ENCODE assay signal across 1 cellular context in the genomic region with DNA sequence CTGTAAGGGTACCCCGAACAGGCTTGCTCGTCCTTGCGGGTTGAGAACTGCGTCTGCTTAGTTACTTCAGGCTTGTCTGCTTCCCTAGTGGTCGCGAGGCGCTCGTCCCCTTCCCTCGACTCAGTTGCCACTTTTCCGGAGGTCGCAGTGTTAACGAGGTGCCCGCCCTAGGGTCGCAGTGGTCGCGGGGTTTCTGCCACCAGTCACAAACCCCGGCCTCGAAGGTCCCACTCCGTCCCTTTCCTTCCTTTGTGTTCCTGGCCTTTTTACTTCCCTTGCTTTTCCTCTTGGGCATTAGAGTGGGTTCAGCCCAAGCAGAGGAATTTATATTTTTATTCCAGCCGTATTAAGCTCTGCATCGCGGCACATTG.
A peak's percentile ranks its signal among the peaks of the same experiment; 100 is the strongest.
TF ChIP-seq lines count a peak whose summit lies in the region.

No MANE protein-coding gene starts in this region.

TF ChIP-seq in HepG2, 621 proteins besides CTCF, POLR2A, EP300 and RAD21 (continued from another document and continues in another):
- TF ChIP-seq, protein P1, sequence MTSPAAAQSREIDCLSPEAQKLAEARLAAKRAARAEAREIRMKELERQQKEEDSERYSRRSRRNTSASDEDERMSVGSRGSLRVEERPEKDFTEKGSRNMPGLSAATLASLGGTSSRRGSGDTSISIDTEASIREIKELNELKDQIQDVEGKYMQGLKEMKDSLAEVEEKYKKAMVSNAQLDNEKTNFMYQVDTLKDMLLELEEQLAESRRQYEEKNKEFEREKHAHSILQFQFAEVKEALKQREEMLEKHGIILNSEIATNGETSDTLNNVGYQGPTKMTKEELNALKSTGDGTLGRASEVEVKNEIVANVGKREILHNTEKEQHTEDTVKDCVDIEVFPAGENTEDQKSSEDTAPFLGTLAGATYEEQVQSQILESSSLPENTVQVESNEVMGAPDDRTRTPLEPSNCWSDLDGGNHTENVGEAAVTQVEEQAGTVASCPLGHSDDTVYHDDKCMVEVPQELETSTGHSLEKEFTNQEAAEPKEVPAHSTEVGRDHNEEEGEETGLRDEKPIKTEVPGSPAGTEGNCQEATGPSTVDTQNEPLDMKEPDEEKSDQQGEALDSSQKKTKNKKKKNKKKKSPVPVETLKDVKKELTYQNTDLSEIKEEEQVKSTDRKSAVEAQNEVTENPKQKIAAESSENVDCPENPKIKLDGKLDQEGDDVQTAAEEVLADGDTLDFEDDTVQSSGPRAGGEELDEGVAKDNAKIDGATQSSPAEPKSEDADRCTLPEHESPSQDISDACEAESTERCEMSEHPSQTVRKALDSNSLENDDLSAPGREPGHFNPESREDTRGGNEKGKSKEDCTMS (CRISPR knock-in tag; conservative IDR thresholded peaks at IDR 0.05), result no peak
- TF ChIP-seq MBD4 (IDR thresholded peaks at IDR 0.05; ENCODE audit: borderline replicate concordance, low read length) (no peak), IRX3 (CRISPR knock-in tag; IDR thresholded peaks at IDR 0.05; ENCODE audit: borderline replicate concordance, low read depth) (no peak), AKAP8 (CRISPR knock-in tag; IDR thresholded peaks at IDR 0.05) (no peak; the same call in 1 of the 2 replicates), NFYB (CRISPR knock-in tag; IDR thresholded peaks at IDR 0.05) (no peak; the same call in 1 of the 2 replicates), PPARG (CRISPR knock-in tag; conservative IDR thresholded peaks at IDR 0.05) (no peak), CCDC6 (CRISPR knock-in tag; IDR thresholded peaks at IDR 0.05) (0 out of 2 replicates have a peak, but pooled peaks have one; percentile 78), GATAD1 (CRISPR knock-in tag; IDR thresholded peaks at IDR 0.05) (peak; percentile 34; the same call in 1 of the 2 replicates), ZNF550 (CRISPR knock-in tag; IDR thresholded peaks at IDR 0.05; ENCODE audit: borderline replicate concordance) (0 out of 2 replicates have a peak, but pooled peaks have one; percentile 18), KMT2A (CRISPR knock-in tag; IDR thresholded peaks at IDR 0.05) (peak; percentile 9; the same call in 1 of the 2 replicates), SIX4 (CRISPR knock-in tag; IDR thresholded peaks at IDR 0.05) (no peak), ZNF333 (CRISPR knock-in tag; IDR thresholded peaks at IDR 0.05; ENCODE audit: borderline replicate concordance) (no peak), HMG20A (CRISPR knock-in tag; IDR thresholded peaks at IDR 0.05; ENCODE audit: borderline replicate concordance) (no peak), ERF (CRISPR knock-in tag; IDR thresholded peaks at IDR 0.05) (no peak)
- TF ChIP-seq, protein P2, sequence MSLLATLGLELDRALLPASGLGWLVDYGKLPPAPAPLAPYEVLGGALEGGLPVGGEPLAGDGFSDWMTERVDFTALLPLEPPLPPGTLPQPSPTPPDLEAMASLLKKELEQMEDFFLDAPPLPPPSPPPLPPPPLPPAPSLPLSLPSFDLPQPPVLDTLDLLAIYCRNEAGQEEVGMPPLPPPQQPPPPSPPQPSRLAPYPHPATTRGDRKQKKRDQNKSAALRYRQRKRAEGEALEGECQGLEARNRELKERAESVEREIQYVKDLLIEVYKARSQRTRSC (CRISPR knock-in tag; IDR thresholded peaks at IDR 0.05; ENCODE audit: low read depth), result no peak; the same call in 1 of the 2 replicates
- TF ChIP-seq, protein P3, sequence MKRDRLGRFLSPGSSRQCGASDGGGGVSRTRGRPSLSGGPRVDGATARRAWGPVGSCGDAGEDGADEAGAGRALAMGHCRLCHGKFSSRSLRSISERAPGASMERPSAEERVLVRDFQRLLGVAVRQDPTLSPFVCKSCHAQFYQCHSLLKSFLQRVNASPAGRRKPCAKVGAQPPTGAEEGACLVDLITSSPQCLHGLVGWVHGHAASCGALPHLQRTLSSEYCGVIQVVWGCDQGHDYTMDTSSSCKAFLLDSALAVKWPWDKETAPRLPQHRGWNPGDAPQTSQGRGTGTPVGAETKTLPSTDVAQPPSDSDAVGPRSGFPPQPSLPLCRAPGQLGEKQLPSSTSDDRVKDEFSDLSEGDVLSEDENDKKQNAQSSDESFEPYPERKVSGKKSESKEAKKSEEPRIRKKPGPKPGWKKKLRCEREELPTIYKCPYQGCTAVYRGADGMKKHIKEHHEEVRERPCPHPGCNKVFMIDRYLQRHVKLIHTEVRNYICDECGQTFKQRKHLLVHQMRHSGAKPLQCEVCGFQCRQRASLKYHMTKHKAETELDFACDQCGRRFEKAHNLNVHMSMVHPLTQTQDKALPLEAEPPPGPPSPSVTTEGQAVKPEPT (CRISPR knock-in tag; IDR thresholded peaks at IDR 0.05; ENCODE audit: low read depth), result no peak
- TF ChIP-seq, protein P4, sequence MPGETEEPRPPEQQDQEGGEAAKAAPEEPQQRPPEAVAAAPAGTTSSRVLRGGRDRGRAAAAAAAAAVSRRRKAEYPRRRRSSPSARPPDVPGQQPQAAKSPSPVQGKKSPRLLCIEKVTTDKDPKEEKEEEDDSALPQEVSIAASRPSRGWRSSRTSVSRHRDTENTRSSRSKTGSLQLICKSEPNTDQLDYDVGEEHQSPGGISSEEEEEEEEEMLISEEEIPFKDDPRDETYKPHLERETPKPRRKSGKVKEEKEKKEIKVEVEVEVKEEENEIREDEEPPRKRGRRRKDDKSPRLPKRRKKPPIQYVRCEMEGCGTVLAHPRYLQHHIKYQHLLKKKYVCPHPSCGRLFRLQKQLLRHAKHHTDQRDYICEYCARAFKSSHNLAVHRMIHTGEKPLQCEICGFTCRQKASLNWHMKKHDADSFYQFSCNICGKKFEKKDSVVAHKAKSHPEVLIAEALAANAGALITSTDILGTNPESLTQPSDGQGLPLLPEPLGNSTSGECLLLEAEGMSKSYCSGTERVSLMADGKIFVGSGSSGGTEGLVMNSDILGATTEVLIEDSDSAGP (CRISPR knock-in tag; IDR thresholded peaks at IDR 0.05; ENCODE audit: borderline replicate concordance), result no peak
- TF ChIP-seq, protein P5, sequence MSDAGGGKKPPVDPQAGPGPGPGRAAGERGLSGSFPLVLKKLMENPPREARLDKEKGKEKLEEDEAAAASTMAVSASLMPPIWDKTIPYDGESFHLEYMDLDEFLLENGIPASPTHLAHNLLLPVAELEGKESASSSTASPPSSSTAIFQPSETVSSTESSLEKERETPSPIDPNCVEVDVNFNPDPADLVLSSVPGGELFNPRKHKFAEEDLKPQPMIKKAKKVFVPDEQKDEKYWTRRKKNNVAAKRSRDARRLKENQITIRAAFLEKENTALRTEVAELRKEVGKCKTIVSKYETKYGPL (CRISPR knock-in tag; IDR thresholded peaks at IDR 0.05), result no peak
- TF ChIP-seq, protein P6, sequence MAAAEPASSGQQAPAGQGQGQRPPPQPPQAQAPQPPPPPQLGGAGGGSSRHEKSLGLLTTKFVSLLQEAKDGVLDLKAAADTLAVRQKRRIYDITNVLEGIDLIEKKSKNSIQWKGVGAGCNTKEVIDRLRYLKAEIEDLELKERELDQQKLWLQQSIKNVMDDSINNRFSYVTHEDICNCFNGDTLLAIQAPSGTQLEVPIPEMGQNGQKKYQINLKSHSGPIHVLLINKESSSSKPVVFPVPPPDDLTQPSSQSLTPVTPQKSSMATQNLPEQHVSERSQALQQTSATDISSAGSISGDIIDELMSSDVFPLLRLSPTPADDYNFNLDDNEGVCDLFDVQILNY (CRISPR knock-in tag; conservative IDR thresholded peaks at IDR 0.05), result no peak
- TF ChIP-seq, protein P7, sequence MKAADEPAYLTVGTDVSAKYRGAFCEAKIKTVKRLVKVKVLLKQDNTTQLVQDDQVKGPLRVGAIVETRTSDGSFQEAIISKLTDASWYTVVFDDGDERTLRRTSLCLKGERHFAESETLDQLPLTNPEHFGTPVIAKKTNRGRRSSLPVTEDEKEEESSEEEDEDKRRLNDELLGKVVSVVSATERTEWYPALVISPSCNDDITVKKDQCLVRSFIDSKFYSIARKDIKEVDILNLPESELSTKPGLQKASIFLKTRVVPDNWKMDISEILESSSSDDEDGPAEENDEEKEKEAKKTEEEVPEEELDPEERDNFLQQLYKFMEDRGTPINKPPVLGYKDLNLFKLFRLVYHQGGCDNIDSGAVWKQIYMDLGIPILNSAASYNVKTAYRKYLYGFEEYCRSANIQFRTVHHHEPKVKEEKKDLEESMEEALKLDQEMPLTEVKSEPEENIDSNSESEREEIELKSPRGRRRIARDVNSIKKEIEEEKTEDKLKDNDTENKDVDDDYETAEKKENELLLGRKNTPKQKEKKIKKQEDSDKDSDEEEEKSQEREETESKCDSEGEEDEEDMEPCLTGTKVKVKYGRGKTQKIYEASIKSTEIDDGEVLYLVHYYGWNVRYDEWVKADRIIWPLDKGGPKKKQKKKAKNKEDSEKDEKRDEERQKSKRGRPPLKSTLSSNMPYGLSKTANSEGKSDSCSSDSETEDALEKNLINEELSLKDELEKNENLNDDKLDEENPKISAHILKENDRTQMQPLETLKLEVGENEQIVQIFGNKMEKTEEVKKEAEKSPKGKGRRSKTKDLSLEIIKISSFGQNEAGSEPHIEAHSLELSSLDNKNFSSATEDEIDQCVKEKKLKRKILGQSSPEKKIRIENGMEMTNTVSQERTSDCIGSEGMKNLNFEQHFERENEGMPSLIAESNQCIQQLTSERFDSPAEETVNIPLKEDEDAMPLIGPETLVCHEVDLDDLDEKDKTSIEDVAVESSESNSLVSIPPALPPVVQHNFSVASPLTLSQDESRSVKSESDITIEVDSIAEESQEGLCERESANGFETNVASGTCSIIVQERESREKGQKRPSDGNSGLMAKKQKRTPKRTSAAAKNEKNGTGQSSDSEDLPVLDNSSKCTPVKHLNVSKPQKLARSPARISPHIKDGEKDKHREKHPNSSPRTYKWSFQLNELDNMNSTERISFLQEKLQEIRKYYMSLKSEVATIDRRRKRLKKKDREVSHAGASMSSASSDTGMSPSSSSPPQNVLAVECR (CRISPR knock-in tag; IDR thresholded peaks at IDR 0.05; ENCODE audit: borderline replicate concordance), result peak; percentile 49; the same call in 1 of the 2 replicates
- TF ChIP-seq, protein P8, sequence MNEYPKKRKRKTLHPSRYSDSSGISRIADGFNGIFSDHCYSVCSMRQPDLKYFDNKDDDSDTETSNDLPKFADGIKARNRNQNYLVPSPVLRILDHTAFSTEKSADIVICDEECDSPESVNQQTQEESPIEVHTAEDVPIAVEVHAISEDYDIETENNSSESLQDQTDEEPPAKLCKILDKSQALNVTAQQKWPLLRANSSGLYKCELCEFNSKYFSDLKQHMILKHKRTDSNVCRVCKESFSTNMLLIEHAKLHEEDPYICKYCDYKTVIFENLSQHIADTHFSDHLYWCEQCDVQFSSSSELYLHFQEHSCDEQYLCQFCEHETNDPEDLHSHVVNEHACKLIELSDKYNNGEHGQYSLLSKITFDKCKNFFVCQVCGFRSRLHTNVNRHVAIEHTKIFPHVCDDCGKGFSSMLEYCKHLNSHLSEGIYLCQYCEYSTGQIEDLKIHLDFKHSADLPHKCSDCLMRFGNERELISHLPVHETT (CRISPR knock-in tag; conservative IDR thresholded peaks at IDR 0.05), result no peak
- TF ChIP-seq, protein P9, sequence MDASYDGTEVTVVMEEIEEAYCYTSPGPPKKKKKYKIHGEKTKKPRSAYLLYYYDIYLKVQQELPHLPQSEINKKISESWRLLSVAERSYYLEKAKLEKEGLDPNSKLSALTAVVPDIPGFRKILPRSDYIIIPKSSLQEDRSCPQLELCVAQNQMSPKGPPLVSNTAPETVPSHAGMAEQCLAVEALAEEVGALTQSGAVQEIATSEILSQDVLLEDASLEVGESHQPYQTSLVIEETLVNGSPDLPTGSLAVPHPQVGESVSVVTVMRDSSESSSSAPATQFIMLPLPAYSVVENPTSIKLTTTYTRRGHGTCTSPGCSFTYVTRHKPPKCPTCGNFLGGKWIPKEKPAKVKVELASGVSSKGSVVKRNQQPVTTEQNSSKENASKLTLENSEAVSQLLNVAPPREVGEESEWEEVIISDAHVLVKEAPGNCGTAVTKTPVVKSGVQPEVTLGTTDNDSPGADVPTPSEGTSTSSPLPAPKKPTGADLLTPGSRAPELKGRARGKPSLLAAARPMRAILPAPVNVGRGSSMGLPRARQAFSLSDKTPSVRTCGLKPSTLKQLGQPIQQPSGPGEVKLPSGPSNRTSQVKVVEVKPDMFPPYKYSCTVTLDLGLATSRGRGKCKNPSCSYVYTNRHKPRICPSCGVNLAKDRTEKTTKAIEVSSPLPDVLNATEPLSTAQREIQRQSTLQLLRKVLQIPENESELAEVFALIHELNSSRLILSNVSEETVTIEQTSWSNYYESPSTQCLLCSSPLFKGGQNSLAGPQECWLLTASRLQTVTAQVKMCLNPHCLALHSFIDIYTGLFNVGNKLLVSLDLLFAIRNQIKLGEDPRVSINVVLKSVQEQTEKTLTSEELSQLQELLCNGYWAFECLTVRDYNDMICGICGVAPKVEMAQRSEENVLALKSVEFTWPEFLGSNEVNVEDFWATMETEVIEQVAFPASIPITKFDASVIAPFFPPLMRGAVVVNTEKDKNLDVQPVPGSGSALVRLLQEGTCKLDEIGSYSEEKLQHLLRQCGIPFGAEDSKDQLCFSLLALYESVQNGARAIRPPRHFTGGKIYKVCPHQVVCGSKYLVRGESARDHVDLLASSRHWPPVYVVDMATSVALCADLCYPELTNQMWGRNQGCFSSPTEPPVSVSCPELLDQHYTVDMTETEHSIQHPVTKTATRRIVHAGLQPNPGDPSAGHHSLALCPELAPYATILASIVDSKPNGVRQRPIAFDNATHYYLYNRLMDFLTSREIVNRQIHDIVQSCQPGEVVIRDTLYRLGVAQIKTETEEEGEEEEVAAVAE (CRISPR knock-in tag; IDR thresholded peaks at IDR 0.05; ENCODE audit: borderline replicate concordance), result no peak
- TF ChIP-seq, protein P10, sequence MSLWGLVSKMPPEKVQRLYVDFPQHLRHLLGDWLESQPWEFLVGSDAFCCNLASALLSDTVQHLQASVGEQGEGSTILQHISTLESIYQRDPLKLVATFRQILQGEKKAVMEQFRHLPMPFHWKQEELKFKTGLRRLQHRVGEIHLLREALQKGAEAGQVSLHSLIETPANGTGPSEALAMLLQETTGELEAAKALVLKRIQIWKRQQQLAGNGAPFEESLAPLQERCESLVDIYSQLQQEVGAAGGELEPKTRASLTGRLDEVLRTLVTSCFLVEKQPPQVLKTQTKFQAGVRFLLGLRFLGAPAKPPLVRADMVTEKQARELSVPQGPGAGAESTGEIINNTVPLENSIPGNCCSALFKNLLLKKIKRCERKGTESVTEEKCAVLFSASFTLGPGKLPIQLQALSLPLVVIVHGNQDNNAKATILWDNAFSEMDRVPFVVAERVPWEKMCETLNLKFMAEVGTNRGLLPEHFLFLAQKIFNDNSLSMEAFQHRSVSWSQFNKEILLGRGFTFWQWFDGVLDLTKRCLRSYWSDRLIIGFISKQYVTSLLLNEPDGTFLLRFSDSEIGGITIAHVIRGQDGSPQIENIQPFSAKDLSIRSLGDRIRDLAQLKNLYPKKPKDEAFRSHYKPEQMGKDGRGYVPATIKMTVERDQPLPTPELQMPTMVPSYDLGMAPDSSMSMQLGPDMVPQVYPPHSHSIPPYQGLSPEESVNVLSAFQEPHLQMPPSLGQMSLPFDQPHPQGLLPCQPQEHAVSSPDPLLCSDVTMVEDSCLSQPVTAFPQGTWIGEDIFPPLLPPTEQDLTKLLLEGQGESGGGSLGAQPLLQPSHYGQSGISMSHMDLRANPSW (CRISPR knock-in tag; IDR thresholded peaks at IDR 0.05; ENCODE audit: borderline replicate concordance), result no peak
